In the genomic region with DNA sequence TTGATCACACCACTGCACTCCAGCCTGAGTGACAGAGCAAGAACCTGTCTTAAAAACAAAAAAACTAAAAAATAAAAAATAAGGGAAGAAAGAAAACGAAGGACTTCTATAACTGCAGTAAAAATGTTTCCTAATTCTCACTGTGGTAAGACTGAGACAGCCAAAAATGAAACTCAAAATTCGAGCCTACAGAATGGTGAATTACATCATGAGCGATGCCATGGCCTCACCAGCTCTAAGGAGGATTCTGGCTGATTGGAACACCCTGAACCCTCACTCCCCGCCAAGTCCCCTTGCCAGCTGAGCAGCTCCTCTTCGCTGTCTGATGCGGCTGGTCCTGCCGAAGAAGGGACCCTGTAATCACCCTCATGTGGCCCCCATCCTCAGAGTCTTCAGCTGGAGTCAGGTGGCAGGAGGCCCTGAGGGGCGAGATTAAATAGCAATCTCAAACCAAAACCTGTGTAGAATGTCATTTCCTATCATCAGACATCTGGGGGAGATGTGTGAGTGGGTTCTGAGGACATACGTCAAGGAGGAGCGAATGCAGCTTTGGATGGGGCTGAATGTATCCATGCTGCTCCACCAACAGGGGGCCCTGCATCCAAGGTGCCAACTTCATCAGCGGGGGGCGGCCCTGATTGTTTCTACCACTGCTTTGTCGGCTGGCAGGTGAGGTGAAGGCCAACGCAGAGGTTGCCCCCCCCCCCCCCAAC, we compare ENCODE assay signal across 8 cellular contexts. TPM values are rescaled to one million over a fixed set of nuclear protein-coding genes. Genes with fewer than 3 reads are reported as not detected.
DNase-seq lines count a peak whose midpoint lies in the region; ATAC-seq and TF ChIP-seq lines count a peak whose summit lies in the region.

No MANE protein-coding gene starts in this region.

- 67 to 69% methylated on average over 14 of the region's 14 CpGs for WGBS in heart right ventricle, 2 donors

- H3K9me3 ChIP-seq in WERI-Rb-1 (ENCODE audit: severe bottlenecking) (no peaks in the 10 kb centered on the region), heart right ventricle (peaks cover 0 to 3% (median 0%) of the 10 kb centered on the region in 11 donors)

- peak in 6 of 8 donors; percentile 22 to 69 (median 54) for ATAC-seq in heart right ventricle
- ATAC-seq in GM21529 (IDR thresholded peaks at IDR 0.05; ENCODE audit: unreplicated experiment): no peak

- intact Hi-C loops in heart right ventricle (cut with DNase I): no loop called here

- H3K27me3 ChIP-seq in WERI-Rb-1 (ENCODE audit: insufficient read depth, low read depth, severe bottlenecking): no peaks in the 10 kb centered on the region
- no peaks in the 10 kb centered on the region for H3K27me3 ChIP-seq in heart right ventricle

- H3K36me3 ChIP-seq in WERI-Rb-1 (no peaks in the 10 kb centered on the region), heart right ventricle (peaks cover 0 to 34% (median 0%) of the 10 kb centered on the region in 9 donors)

- H3K4me3 ChIP-seq in WERI-Rb-1 (ENCODE audit: low read depth, low read length) (no peak overlapping the region), heart right ventricle (no peak overlapping the region)

- H3K4me1 ChIP-seq in heart right ventricle: peaks cover 0 to 4% (median 0%) of the 10 kb centered on the region in 9 donors

- DNase-seq in WERI-Rb-1 (peak; percentile 27), heart right ventricle (no peak), NCI-H1048 (lab: John Stamatoyannopoulos, UW) (no peak), DMS53 treated with DMSO at 0.1 percent for 48 hours (lab: John Stamatoyannopoulos, UW; ENCODE audit: unreplicated experiment) (no peak)
- no peak for DNase-seq in effector CD8-positive, alpha-beta T cell (lab: John Stamatoyannopoulos, UW)

- peak; percentile 70 for TF ChIP-seq CTCF in 22Rv1 (IDR thresholded peaks at IDR 0.05)
- TF ChIP-seq CTCF in GM12873 (IDR thresholded peaks at IDR 0.05; ENCODE audit: insufficient read depth, low read depth, low read length, missing control alignments): peak; percentile 63
- peak; percentile 79 for TF ChIP-seq CTCF in WERI-Rb-1 (IDR thresholded peaks at IDR 0.05; ENCODE audit: low read depth, low read length)
- TF ChIP-seq CTCF in heart right ventricle (IDR thresholded peaks at IDR 0.05): peak in 8 of 9 donors; percentile 23 to 58 (median 46)

- H3K27ac ChIP-seq in 22Rv1: no peak overlapping the region
- H3K27ac ChIP-seq in WERI-Rb-1: no peak overlapping the region
- no peak overlapping the region for H3K27ac ChIP-seq in heart right ventricle

RNA-seq across cellular contexts. Expression of a gene that starts 29.2 kb away (rescaled TPM):
- total RNA-seq in heart right ventricle: 10 to 100 TPM in 9 of 10 donors, 1 to 10 TPM in 1; 9.9 to 45.6 (median 18.5) TPM
- 10 to 100 TPM; 14.5 to 19.1 TPM for polyA plus RNA-seq in heart right ventricle
